In genomic region chr14:29548948-29549370, GRCh38 we compare ENCODE assay signal across 8 cellular contexts.
A peak's percentile ranks its signal among the peaks of the same experiment; 100 is the strongest.
DNase-seq lines count a peak whose midpoint lies in the region; ATAC-seq, FAIRE-seq and TF ChIP-seq lines count a peak whose summit lies in the region.
"Had no signal": no experiment of that assay in that cellular context is flagged by ENCODE, and none has a peak within 500 bp of the region (broad histone marks: within the 10 kb centered on the region; RNA-seq: fewer than 3 reads in every experiment).

No MANE protein-coding gene starts in this region.

- H3K4me1 ChIP-seq in parathyroid adenoma = no peaks in the 10 kb centered on the region

- no peak overlapping the region for H3K9ac ChIP-seq in SK-N-MC (ENCODE audit: insufficient read length)
- H3K9ac ChIP-seq in parathyroid adenoma = no peak overlapping the region

- H3K27ac ChIP-seq in SK-N-MC (no peak overlapping the region), parathyroid adenoma (no peak overlapping the region)

- H3K4me2 ChIP-seq in parathyroid adenoma (ENCODE audit: low read length) = no peak overlapping the region

- no peaks in the 10 kb centered on the region for H3K79me2 ChIP-seq in parathyroid adenoma

- no peak overlapping the region for H3K27ac Mint-ChIP-seq in activated CD4-positive, alpha-beta T cell treated with anti-CD3 and anti-CD28 coated beads, Interleukin-2, amount 10 ng/mL, durations not matched to agents 7 days and 5 days
- H3K27ac Mint-ChIP-seq: activated naive CD4-positive, alpha-beta T cell treated with anti-CD3 and anti-CD28 coated beads, Interleukin-2, amount 50 U/mL, for 24 hours had no signal

- H3K4me3 ChIP-seq in SK-N-MC (no peak overlapping the region), parathyroid adenoma (ENCODE audit: low read depth, low read length) (no peak overlapping the region)

- DNase-seq in GM12891 (ENCODE audit: insufficient read length, low spot score) (peak; percentile 12), NCI-H1105 treated with DMSO at 0.1 percent for 48 hours (lab: John Stamatoyannopoulos, UW) (peak; percentile 73), SK-N-MC (ENCODE audit: low read depth, low spot score) (peak; percentile 50), fibroblast of the conjunctiva (ENCODE audit: low read depth) (peak; percentile 74)
- no peak for DNase-seq in activated CD4-positive, alpha-beta T cell treated with anti-CD3 and anti-CD28 coated beads, Interleukin-2, amount 10 ng/mL, durations not matched to agents 7 days and 5 days

- FAIRE-seq in GM12891 (lab: Jason Lieb, UNC) = no peak

- H3K27me3 Mint-ChIP-seq in activated CD4-positive, alpha-beta T cell treated with anti-CD3 and anti-CD28 coated beads, Interleukin-2, amount 10 ng/mL, durations not matched to agents 7 days and 5 days = no peaks in the 10 kb centered on the region
- H3K27me3 Mint-ChIP-seq: activated naive CD4-positive, alpha-beta T cell treated with anti-CD3 and anti-CD28 coated beads, Interleukin-2, amount 50 U/mL, for 24 hours had no signal

- H3K36me3 ChIP-seq in SK-N-MC (ENCODE audit: insufficient read depth, low read length) (no peaks in the 10 kb centered on the region), parathyroid adenoma (ENCODE audit: control insufficient read depth, insufficient read depth, low read length) (no peaks in the 10 kb centered on the region)

- H2AFZ ChIP-seq in parathyroid adenoma = peak overlapping the region; percentile 10

- H3K4me1 Mint-ChIP-seq in activated CD4-positive, alpha-beta T cell treated with anti-CD3 and anti-CD28 coated beads, Interleukin-2, amount 10 ng/mL, durations not matched to agents 7 days and 5 days = no peaks in the 10 kb centered on the region
- H3K4me1 Mint-ChIP-seq: activated naive CD4-positive, alpha-beta T cell treated with anti-CD3 and anti-CD28 coated beads, Interleukin-2, amount 50 U/mL, for 24 hours had no signal

- no peaks in the 10 kb centered on the region for H3K36me3 Mint-ChIP-seq in activated CD4-positive, alpha-beta T cell treated with anti-CD3 and anti-CD28 coated beads, Interleukin-2, amount 10 ng/mL, durations not matched to agents 7 days and 5 days (ENCODE audit: low read depth)
- H3K36me3 Mint-ChIP-seq: activated naive CD4-positive, alpha-beta T cell treated with anti-CD3 and anti-CD28 coated beads, Interleukin-2, amount 50 U/mL, for 24 hours had no signal

- H3K27me3 ChIP-seq in parathyroid adenoma (ENCODE audit: control insufficient read depth, insufficient read depth, low read length) = no peaks in the 10 kb centered on the region

- ATAC-seq in HG02588 (IDR thresholded peaks at IDR 0.05; ENCODE audit: unreplicated experiment) = peak; percentile 63

- H3K9me3 Mint-ChIP-seq in activated CD4-positive, alpha-beta T cell treated with anti-CD3 and anti-CD28 coated beads, Interleukin-2, amount 10 ng/mL, durations not matched to agents 7 days and 5 days = no peaks in the 10 kb centered on the region
- H3K9me3 Mint-ChIP-seq: activated naive CD4-positive, alpha-beta T cell treated with anti-CD3 and anti-CD28 coated beads, Interleukin-2, amount 50 U/mL, for 24 hours had no signal

- POLR2A ChIA-PET in activated CD4-positive, alpha-beta T cell treated with anti-CD3 and anti-CD28 coated beads, Interleukin-2, amount 10 ng/mL, durations not matched to agents 7 days and 5 days (lab: Charles Lee) = no interaction called here

- CTCF ChIA-PET in activated CD4-positive, alpha-beta T cell treated with anti-CD3 and anti-CD28 coated beads, Interleukin-2, amount 10 ng/mL, durations not matched to agents 7 days and 5 days (lab: Charles Lee) = no interaction called here

- no peak overlapping the region for H3K4me3 Mint-ChIP-seq in activated CD4-positive, alpha-beta T cell treated with anti-CD3 and anti-CD28 coated beads, Interleukin-2, amount 10 ng/mL, durations not matched to agents 7 days and 5 days
- H3K4me3 Mint-ChIP-seq: activated naive CD4-positive, alpha-beta T cell treated with anti-CD3 and anti-CD28 coated beads, Interleukin-2, amount 50 U/mL, for 24 hours had no signal

- H3K9me3 ChIP-seq in SK-N-MC (ENCODE audit: low read depth, low read length) (no peaks in the 10 kb centered on the region), parathyroid adenoma (ENCODE audit: control insufficient read depth, low read length) (no peaks in the 10 kb centered on the region)

- TF ChIP-seq CTCF in parathyroid adenoma (IDR thresholded peaks at IDR 0.05) = peak; percentile 65

- TF ChIP-seq POLR2A in GM12891 (IDR thresholded peaks at IDR 0.05; ENCODE audit: low read depth, low read length) = no peak

TF ChIP-seq in GM12891, 5 proteins besides CTCF, POLR2A, EP300 and RAD21:
- TF ChIP-seq TAF1 (IDR thresholded peaks at IDR 0.05; ENCODE audit: low read depth, low read length) = no peak
- TF ChIP-seq SPI1 (IDR thresholded peaks at IDR 0.05; ENCODE audit: low read depth, low read length) = no peak
- no peak for TF ChIP-seq POLR2AphosphoS5 (IDR thresholded peaks at IDR 0.05; ENCODE audit: low read depth, low read length)
- TF ChIP-seq PAX5 (IDR thresholded peaks at IDR 0.05; ENCODE audit: insufficient read depth, low read length, severe bottlenecking) = no peak
- no peak for TF ChIP-seq POU2F2 (IDR thresholded peaks at IDR 0.05; ENCODE audit: low read depth, low read length)
TF ChIP-seq in GM12891: peak in this region for 0.
